ENCODE assay signal across 36 cellular contexts in the genomic region with DNA sequence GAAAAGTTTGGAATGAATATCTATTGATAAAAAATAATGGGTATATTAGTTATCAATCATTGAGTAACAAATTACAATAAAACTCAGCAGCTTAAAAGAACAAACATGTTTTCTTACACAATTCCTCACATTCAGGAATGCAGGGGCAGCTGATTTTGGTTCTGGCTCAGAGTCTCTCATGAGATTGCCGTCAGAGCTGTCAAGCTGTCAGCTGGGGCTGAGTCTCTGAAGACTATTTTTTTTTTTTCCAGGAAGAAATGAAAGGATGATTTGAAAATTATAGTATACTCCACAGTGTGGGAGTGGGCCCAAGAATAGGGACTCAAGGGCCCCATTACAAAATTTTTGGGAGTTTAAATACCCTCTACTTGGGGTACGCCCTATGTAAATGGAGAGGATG.
"Had no signal": no experiment of that assay in that cellular context is flagged by ENCODE, and none has a peak within 500 bp of the region (broad histone marks: within the 10 kb centered on the region; RNA-seq: fewer than 3 reads in every experiment).

No MANE protein-coding gene starts in this region.

- H3K27me3 Mint-ChIP-seq: activated B cell treated with CpG ODN at 0.5 μM for 24 hours; activated CD8-positive, alpha-beta memory T cell treated with anti-CD3 and anti-CD28 coated beads, Interleukin-2, amount 10 ng/mL, durations not matched to agents 7 days and 5 days; activated naive CD8-positive, alpha-beta T cell treated with anti-CD3 and anti-CD28 coated beads for 36 hours; activated naive CD8-positive, alpha-beta T cell treated with anti-CD3 and anti-CD28 coated beads, Interleukin-2, amount 50 U/mL, for 24 hours; brain; central memory CD8-positive, alpha-beta T cell; effector memory CD8-positive, alpha-beta T cell had no signal

- DNase-seq: activated B cell treated with CpG ODN at 0.5 μM for 24 hours; activated CD4-positive, alpha-beta T cell treated with anti-CD3 and anti-CD28 coated beads for 48 hours; activated CD4-positive, alpha-beta T cell treated with anti-CD3 and anti-CD28 coated beads, Interleukin-2, amount 50 U/mL, for 1 hour; activated CD4-positive, alpha-beta T cell treated with anti-CD3 and anti-CD28 coated beads, Interleukin-2, amount 50 U/mL, for 48 hours; activated CD8-positive, alpha-beta memory T cell treated with anti-CD3 and anti-CD28 coated beads, Interleukin-2, amount 10 ng/mL, durations not matched to agents 7 days and 5 days; activated CD8-positive, alpha-beta memory T cell treated with anti-CD3 and anti-CD28 coated beads, Interleukin-2, amount 50 U/mL, for 4 hours; activated CD8-positive, alpha-beta T cell treated with anti-CD3 and anti-CD28 coated beads, Interleukin-2, amount 10 ng/mL, durations not matched to agents 7 days and 5 days; activated effector memory CD4-positive, alpha-beta T cell treated with anti-CD3 and anti-CD28 coated beads, Interleukin-2, amount 50 U/mL, for 16 hours; activated naive CD4-positive, alpha-beta T cell treated with anti-CD3 and anti-CD28 coated beads for 36 hours; activated naive CD8-positive, alpha-beta T cell treated with anti-CD3 and anti-CD28 coated beads for 36 hours; activated naive CD8-positive, alpha-beta T cell treated with anti-CD3 and anti-CD28 coated beads, Interleukin-2, amount 50 U/mL, for 24 hours; activated T-cell treated with anti-CD3 and anti-CD28 coated beads, Interleukin-2, amount 50 U/mL, for 1 hour; activated T-cell treated with anti-CD3 and anti-CD28 coated beads, Interleukin-2, amount 50 U/mL, for 48 hours; adrenal gland; amygdala; aorta; cortex of kidney; dermis blood vessel endothelial cell; effector CD4-positive, alpha-beta T cell; effector memory CD8-positive, alpha-beta T cell; esophagus squamous epithelium; foreskin fibroblast; glutamatergic neuron; heart left ventricle; T-helper 1 cell; T-helper 17 cell; T1000; WERI-Rb-1 had no signal

- H3K27me3 ChIP-seq: adrenal gland, esophagus squamous epithelium, heart left ventricle had no signal

- H3K4me3 ChIP-seq: adrenal gland, esophagus squamous epithelium, heart left ventricle had no signal

- H3K4me1 Mint-ChIP-seq: activated B cell treated with CpG ODN at 0.5 μM for 24 hours; activated naive CD4-positive, alpha-beta T cell treated with anti-CD3 and anti-CD28 coated beads, Interleukin-2, amount 50 U/mL, for 24 hours; activated naive CD8-positive, alpha-beta T cell treated with anti-CD3 and anti-CD28 coated beads for 36 hours; activated naive CD8-positive, alpha-beta T cell treated with anti-CD3 and anti-CD28 coated beads, Interleukin-2, amount 50 U/mL, for 24 hours; brain; central memory CD8-positive, alpha-beta T cell had no signal

- H3K4me3 Mint-ChIP-seq: activated B cell treated with CpG ODN at 0.5 μM for 24 hours; activated CD8-positive, alpha-beta memory T cell treated with anti-CD3 and anti-CD28 coated beads, Interleukin-2, amount 10 ng/mL, durations not matched to agents 7 days and 5 days; activated CD8-positive, alpha-beta T cell treated with anti-CD3 and anti-CD28 coated beads, Interleukin-2, amount 10 ng/mL, durations not matched to agents 7 days and 5 days; activated naive CD4-positive, alpha-beta T cell treated with anti-CD3 and anti-CD28 coated beads for 36 hours; activated naive CD4-positive, alpha-beta T cell treated with anti-CD3 and anti-CD28 coated beads, Interleukin-2, amount 50 U/mL, for 24 hours; activated naive CD8-positive, alpha-beta T cell treated with anti-CD3 and anti-CD28 coated beads for 36 hours; activated naive CD8-positive, alpha-beta T cell treated with anti-CD3 and anti-CD28 coated beads, Interleukin-2, amount 50 U/mL, for 24 hours; activated T-helper 1 cell treated with anti-CD3 and anti-CD28 coated beads, Interleukin-12 subunit alpha, Interleukin-12 subunit beta, Interleukin-2, Interleukin-4 antibody, amounts not matched to agents 30 ng/mL and 10 ng/mL and 1 ng/mL, durations not matched to agents 14 hours and 24 hours and 36 hours; brain; central memory CD8-positive, alpha-beta T cell; effector memory CD8-positive, alpha-beta T cell; T-helper 17 cell; T-helper 2 cell treated with Interferon-gamma antibody and Interleukin-4, amounts not matched to agents 5 μg/mL and 100 μg/mL, for 36 hours had no signal

- H3K4me1 ChIP-seq: adrenal gland, esophagus squamous epithelium, heart left ventricle had no signal

- H3K9me3 Mint-ChIP-seq: activated B cell treated with CpG ODN at 0.5 μM for 24 hours; activated naive CD4-positive, alpha-beta T cell treated with anti-CD3 and anti-CD28 coated beads for 36 hours; activated naive CD4-positive, alpha-beta T cell treated with anti-CD3 and anti-CD28 coated beads, Interleukin-2, amount 50 U/mL, for 24 hours; activated naive CD8-positive, alpha-beta T cell treated with anti-CD3 and anti-CD28 coated beads for 36 hours; activated naive CD8-positive, alpha-beta T cell treated with anti-CD3 and anti-CD28 coated beads, Interleukin-2, amount 50 U/mL, for 24 hours; activated T-helper 1 cell treated with anti-CD3 and anti-CD28 coated beads, Interleukin-12 subunit alpha, Interleukin-12 subunit beta, Interleukin-2, Interleukin-4 antibody, amounts not matched to agents 30 ng/mL and 10 ng/mL and 1 ng/mL, durations not matched to agents 14 hours and 24 hours and 36 hours; activated T-helper 2 cell treated with anti-CD3 and anti-CD28 coated beads, Interferon-gamma antibody, Interleukin-2, Interleukin-4, amounts not matched to agents 10 μg/mL and 5 μg/mL and 100 μg/mL, durations not matched to agents 14 hours and 24 hours and 36 hours; brain; central memory CD8-positive, alpha-beta T cell; effector memory CD8-positive, alpha-beta T cell; T-helper 2 cell treated with Interferon-gamma antibody and Interleukin-4, amounts not matched to agents 5 μg/mL and 100 μg/mL, for 36 hours had no signal

- ATAC-seq: activated CD4-positive, CD25-positive, alpha-beta regulatory T cell treated with anti-CD3 and anti-CD28 coated beads, Interleukin-2, amount 50 U/mL, for 24 hours; activated CD8-positive, alpha-beta memory T cell treated with anti-CD3 and anti-CD28 coated beads, Interleukin-2, amount 10 ng/mL, durations not matched to agents 7 days and 5 days; activated CD8-positive, alpha-beta T cell treated with anti-CD3 and anti-CD28 coated beads, Interleukin-2, amount 10 ng/mL, durations not matched to agents 7 days and 5 days; activated naive CD8-positive, alpha-beta T cell treated with anti-CD3 and anti-CD28 coated beads, Interleukin-2, amount 50 U/mL, for 24 hours; effector memory CD8-positive, alpha-beta T cell; T-helper 17 cell had no signal

- H3K36me3 ChIP-seq: adrenal gland, esophagus squamous epithelium, WERI-Rb-1 had no signal

- H3K9me3 ChIP-seq: adrenal gland, esophagus squamous epithelium, heart left ventricle had no signal

- H3K27ac ChIP-seq: adrenal gland, epithelial cell of prostate, esophagus squamous epithelium, heart left ventricle, WERI-Rb-1 had no signal

- H3K27ac Mint-ChIP-seq: activated B cell treated with CpG ODN at 0.5 μM for 24 hours; activated CD8-positive, alpha-beta memory T cell treated with anti-CD3 and anti-CD28 coated beads, Interleukin-2, amount 10 ng/mL, durations not matched to agents 7 days and 5 days; activated CD8-positive, alpha-beta T cell treated with anti-CD3 and anti-CD28 coated beads, Interleukin-2, amount 10 ng/mL, durations not matched to agents 7 days and 5 days; activated naive CD4-positive, alpha-beta T cell treated with anti-CD3 and anti-CD28 coated beads for 36 hours; activated naive CD4-positive, alpha-beta T cell treated with anti-CD3 and anti-CD28 coated beads, Interleukin-2, amount 50 U/mL, for 24 hours; activated naive CD8-positive, alpha-beta T cell treated with anti-CD3 and anti-CD28 coated beads for 36 hours; activated naive CD8-positive, alpha-beta T cell treated with anti-CD3 and anti-CD28 coated beads, Interleukin-2, amount 50 U/mL, for 24 hours; activated T-helper 1 cell treated with anti-CD3 and anti-CD28 coated beads, Interleukin-12 subunit alpha, Interleukin-12 subunit beta, Interleukin-2, Interleukin-4 antibody, amounts not matched to agents 30 ng/mL and 10 ng/mL and 1 ng/mL, durations not matched to agents 14 hours and 24 hours and 36 hours; activated T-helper 2 cell treated with anti-CD3 and anti-CD28 coated beads, Interferon-gamma antibody, Interleukin-2, Interleukin-4, amounts not matched to agents 10 μg/mL and 5 μg/mL and 100 μg/mL, durations not matched to agents 14 hours and 24 hours and 36 hours; effector memory CD8-positive, alpha-beta T cell; T-helper 17 cell; T-helper 2 cell treated with Interferon-gamma antibody and Interleukin-4, amounts not matched to agents 5 μg/mL and 100 μg/mL, for 36 hours had no signal

- H3K36me3 Mint-ChIP-seq: activated CD8-positive, alpha-beta memory T cell treated with anti-CD3 and anti-CD28 coated beads, Interleukin-2, amount 10 ng/mL, durations not matched to agents 7 days and 5 days; activated naive CD4-positive, alpha-beta T cell treated with anti-CD3 and anti-CD28 coated beads, Interleukin-2, amount 50 U/mL, for 24 hours; activated naive CD8-positive, alpha-beta T cell treated with anti-CD3 and anti-CD28 coated beads for 36 hours had no signal
